Comparison of ENCODE assay signal across 12 cellular contexts in the genomic region with DNA sequence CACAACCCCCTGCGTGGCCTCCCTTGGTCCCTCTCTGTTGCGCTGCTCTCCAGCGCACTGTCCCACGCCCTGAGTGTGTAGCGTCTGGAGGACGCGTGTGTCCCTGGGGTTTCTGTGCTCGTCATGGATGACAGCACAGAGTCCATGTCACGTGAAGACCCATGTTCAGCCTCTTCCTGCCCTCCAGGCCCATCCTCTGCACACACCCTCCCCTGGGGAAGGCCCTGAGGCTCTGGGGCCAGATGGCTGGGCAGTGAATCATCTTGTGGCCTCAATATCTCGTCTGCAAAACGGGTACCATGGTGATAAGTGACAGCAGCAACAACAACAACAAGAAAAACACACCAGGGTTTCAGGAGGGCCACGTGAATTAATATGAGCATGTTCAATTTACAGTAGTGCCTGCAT.
DNase-seq lines count a peak whose midpoint lies in the region; ATAC-seq and TF ChIP-seq lines count a peak whose summit lies in the region.
"Had no signal": no experiment of that assay in that cellular context is flagged by ENCODE, and none has a peak within 500 bp of the region (broad histone marks: within the 10 kb centered on the region; RNA-seq: fewer than 3 reads in every experiment).

No MANE protein-coding gene starts in this region.

- no peak overlapping the region for H2AFZ ChIP-seq in PC-3 (ENCODE audit: low read length)
- no peak overlapping the region for H2AFZ ChIP-seq in osteoblast (ENCODE audit: low read length)
- H2AFZ ChIP-seq: parathyroid adenoma had no signal

- H3F3A ChIP-seq in PC-3 (ENCODE audit: low read length, unreplicated experiment): no peaks in the 10 kb centered on the region

- POLR2A ChIA-PET in PC-3 (lab: Charles Lee; ENCODE audit: unreplicated experiment): no interaction called here

- H3K9me2 ChIP-seq in PC-3 (replicated peaks; ENCODE audit: low read length): no peaks in the 10 kb centered on the region

- no peaks in the 10 kb centered on the region for H3K27me3 Mint-ChIP-seq in chondrocyte (ENCODE audit: low read depth)

- TF ChIP-seq POLR2A in heart left ventricle (IDR thresholded peaks at IDR 0.05): no peak

- no peak overlapping the region for H3K9ac ChIP-seq in PC-3 (ENCODE audit: low read length)
- H3K9ac ChIP-seq: parathyroid adenoma had no signal

- H3K36me3 Mint-ChIP-seq in chondrocyte (ENCODE audit: low read depth): no peaks in the 10 kb centered on the region
- H3K36me3 Mint-ChIP-seq: immature natural killer cell had no signal

- H3K9me3 ChIP-seq in PC-3 (ENCODE audit: low read length): no peaks in the 10 kb centered on the region
- no peaks in the 10 kb centered on the region for H3K9me3 ChIP-seq in heart left ventricle
- H3K9me3 ChIP-seq in osteoblast (ENCODE audit: low read depth, low read length): no peaks in the 10 kb centered on the region

- ATAC-seq in GM19351 (IDR thresholded peaks at IDR 0.05; ENCODE audit: unreplicated experiment): peak; percentile 47
- ATAC-seq in PC-3: peak; percentile 35
- peak; percentile 47 to 78 (median 64) for ATAC-seq in heart left ventricle

- 69 to 81% (median 73%) methylated on average over 12 of the region's 12 CpGs for WGBS in heart left ventricle, 4 donors

- H3K27me3 ChIP-seq in PC-3 (ENCODE audit: low read length) (no peaks in the 10 kb centered on the region), heart left ventricle (no peaks in the 10 kb centered on the region), osteoblast (ENCODE audit: insufficient read depth, low read length) (peaks cover 9% of the 10 kb centered on the region)

- H3K4me3 ChIP-seq in PC-3 (ENCODE audit: low read length): no peak overlapping the region
- no peak overlapping the region for H3K4me3 ChIP-seq in heart left ventricle
- H3K4me3 ChIP-seq in osteoblast (ENCODE audit: insufficient read depth, low read length): no peak overlapping the region

- H3K9me3 Mint-ChIP-seq in chondrocyte (ENCODE audit: low read depth): no peaks in the 10 kb centered on the region
- H3K9me3 Mint-ChIP-seq: activated T-cell treated with anti-CD3 and anti-CD28 coated beads, Interleukin-2, amount 50 U/mL, for 72 hours; immature natural killer cell had no signal

- no peak overlapping the region for H3K27ac Mint-ChIP-seq in chondrocyte (ENCODE audit: unreplicated experiment)
- H3K27ac Mint-ChIP-seq: activated T-cell treated with anti-CD3 and anti-CD28 coated beads, Interleukin-2, amount 50 U/mL, for 72 hours; immature natural killer cell had no signal

- H3K27ac ChIP-seq in PC-3 (ENCODE audit: low read length) (no peak overlapping the region), heart left ventricle (peak overlapping the region in 3 of 12 donors; percentile 11 to 50 (median 24)), osteoblast (ENCODE audit: low read depth, low read length) (no peak overlapping the region)
- H3K27ac ChIP-seq: parathyroid adenoma had no signal

- BruUV-seq in PC-3 (replicated peaks; lab: Mats Ljungman, UMichigan): no TSS peak

- H3K79me2 ChIP-seq in PC-3 (ENCODE audit: low read length) (no peaks in the 10 kb centered on the region), osteoblast (ENCODE audit: insufficient read depth, low read length) (no peaks in the 10 kb centered on the region)
- H3K79me2 ChIP-seq: parathyroid adenoma had no signal

- H3K36me3 ChIP-seq in PC-3 (ENCODE audit: low read depth, low read length) (no peaks in the 10 kb centered on the region), heart left ventricle (no peaks in the 10 kb centered on the region), osteoblast (ENCODE audit: insufficient read depth, low read length) (no peaks in the 10 kb centered on the region)

- no peaks in the 10 kb centered on the region for H4K20me1 ChIP-seq in PC-3 (ENCODE audit: low read length)
- H4K20me1 ChIP-seq in osteoblast (ENCODE audit: insufficient read depth, low read length): no peaks in the 10 kb centered on the region

- H3K4me2 ChIP-seq in PC-3 (ENCODE audit: low read length) (no peak overlapping the region), osteoblast (ENCODE audit: insufficient read depth, low read length) (no peak overlapping the region)

- peaks cover 11% of the 10 kb centered on the region for H3K4me1 Mint-ChIP-seq in chondrocyte (ENCODE audit: low read depth)
- H3K4me1 Mint-ChIP-seq: immature natural killer cell had no signal

- intact Hi-C loops in PC-3 (cut with micrococcal nuclease) (no loop called here), heart left ventricle (cut with DNase I) (loop anchor here in 4 of 10 donors (10.0 kb wide), 3 partner anchors 99 to 449 kb away; partner anchors contain the start of gene ANKRD10 (in 2 of the 4))

- DNase-seq in A172 (ENCODE audit: low spot score): peak; percentile 90
- DNase-seq in PC-3: peak; percentile 55
- DNase-seq in heart left ventricle: peak; percentile 68 to 82 (median 73)
- no peak for DNase-seq in osteoblast (ENCODE audit: insufficient read length, low spot score, missing footprints)
- no peak for DNase-seq in NCI-H526 treated with DMSO at 0.1 percent for 48 hours (lab: John Stamatoyannopoulos, UW)
- no peak for DNase-seq in chondrocyte (ENCODE audit: low spot score)
- no peak for DNase-seq in GDM1 (lab: John Stamatoyannopoulos, UW)
- DNase-seq: activated T-cell treated with anti-CD3 and anti-CD28 coated beads, Interleukin-2, amount 50 U/mL, for 72 hours; immature natural killer cell; NCI-H446 treated with DMSO at 0.1 percent for 48 hours had no signal

- H3K4me3 Mint-ChIP-seq in chondrocyte (ENCODE audit: unreplicated experiment): no peak overlapping the region
- H3K4me3 Mint-ChIP-seq: activated T-cell treated with anti-CD3 and anti-CD28 coated beads, Interleukin-2, amount 50 U/mL, for 72 hours; immature natural killer cell had no signal

- no peak for TF ChIP-seq CTCF in PC-3 (conservative IDR thresholded peaks at IDR 0.05; ENCODE audit: low read depth, low read length)
- no peak for TF ChIP-seq CTCF in heart left ventricle (IDR thresholded peaks at IDR 0.05)
- TF ChIP-seq CTCF in osteoblast (IDR thresholded peaks at IDR 0.05; ENCODE audit: extremely low read depth, low read depth, low read length): no peak
- TF ChIP-seq CTCF in chondrocyte (IDR thresholded peaks at IDR 0.05): no peak

- peaks cover 8% of the 10 kb centered on the region; the same call in 1 of the 2 replicates for H3K4me1 ChIP-seq in PC-3 (ENCODE audit: insufficient read depth, low read length)
- peaks cover 0 to 17% (median 7%) of the 10 kb centered on the region in 12 donors for H3K4me1 ChIP-seq in heart left ventricle
- H3K4me1 ChIP-seq in osteoblast (ENCODE audit: insufficient read depth, low read length): peaks cover 4% of the 10 kb centered on the region
- H3K4me1 ChIP-seq: parathyroid adenoma had no signal

- CTCF ChIA-PET in PC-3 (lab: Charles Lee): no interaction called here

Comparison
In these comparisons a context has a peak if more than half of its experiments do, and no peak if none do; other contexts are left out.
1. DNase-seq: peak in A172 (single experiment), PC-3 (single experiment) and heart left ventricle (5 of 5); none in osteoblast (single experiment), NCI-H526 treated with DMSO at 0.1 percent for 48 hours (single experiment), chondrocyte (single experiment) and GDM1 (single experiment).
2. Peak in every context shown above with its lines, with median percentiles within 50 percentile points of each other: ATAC-seq.